Comparison of ENCODE assay signal across 2 cellular contexts in the genomic region with DNA sequence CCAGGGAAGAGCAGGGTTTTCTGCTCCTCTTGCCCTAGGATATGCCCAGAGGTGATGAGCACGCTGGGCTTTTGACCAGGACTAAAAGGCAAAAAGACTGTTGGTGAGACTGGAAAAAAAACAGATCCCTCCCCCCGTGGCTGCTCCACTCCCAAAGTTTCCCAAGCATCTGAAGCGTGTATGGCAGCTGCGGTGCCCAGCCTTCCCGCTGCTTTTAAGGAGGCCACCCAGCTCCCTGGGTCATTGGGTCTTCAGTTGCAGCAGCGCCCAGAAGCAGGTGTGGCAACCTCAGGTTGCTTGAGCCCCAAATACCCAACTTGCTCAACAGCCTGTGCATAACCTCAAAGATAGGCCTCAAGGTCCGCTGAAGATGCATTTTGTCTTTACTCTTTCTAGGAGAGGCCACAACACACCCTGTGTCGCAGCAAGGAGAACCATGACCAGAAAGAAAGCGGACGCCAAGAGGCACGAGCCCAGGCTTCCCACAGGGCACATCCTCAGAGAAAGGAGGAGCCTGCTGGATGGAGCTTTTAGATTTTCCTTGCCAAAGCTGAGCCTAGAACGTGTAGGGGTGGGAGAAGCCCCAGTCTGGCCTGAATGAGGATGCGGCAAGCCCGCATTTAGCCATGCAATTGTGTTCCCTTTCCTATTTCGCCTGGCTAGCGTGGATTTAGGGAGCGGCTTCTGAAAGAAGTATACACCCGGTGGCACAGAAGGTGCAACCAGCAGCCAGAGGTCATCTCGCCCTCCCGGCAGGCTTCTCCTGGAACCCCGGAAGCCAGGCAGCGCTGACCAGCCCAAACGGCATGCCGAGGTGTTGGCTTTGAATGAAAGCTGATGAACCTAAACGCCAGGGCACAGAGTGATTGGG.
TF ChIP-seq lines count a peak whose summit lies in the region.

No MANE protein-coding gene starts in this region.

TF ChIP-seq in SK-N-SH, 30 proteins besides CTCF, POLR2A, EP300 and RAD21 (continued from another document):
- TF ChIP-seq EZH2phosphoT487 (IDR thresholded peaks at IDR 0.05; ENCODE audit: borderline replicate concordance, low read depth), result no peak

TF ChIP-seq in SK-N-SH treated with all-trans-retinoic acid at 6 μM for 48 hours, 23 proteins besides CTCF, POLR2A, EP300 and RAD21 (continued from another document):
- TF ChIP-seq, protein P1, sequence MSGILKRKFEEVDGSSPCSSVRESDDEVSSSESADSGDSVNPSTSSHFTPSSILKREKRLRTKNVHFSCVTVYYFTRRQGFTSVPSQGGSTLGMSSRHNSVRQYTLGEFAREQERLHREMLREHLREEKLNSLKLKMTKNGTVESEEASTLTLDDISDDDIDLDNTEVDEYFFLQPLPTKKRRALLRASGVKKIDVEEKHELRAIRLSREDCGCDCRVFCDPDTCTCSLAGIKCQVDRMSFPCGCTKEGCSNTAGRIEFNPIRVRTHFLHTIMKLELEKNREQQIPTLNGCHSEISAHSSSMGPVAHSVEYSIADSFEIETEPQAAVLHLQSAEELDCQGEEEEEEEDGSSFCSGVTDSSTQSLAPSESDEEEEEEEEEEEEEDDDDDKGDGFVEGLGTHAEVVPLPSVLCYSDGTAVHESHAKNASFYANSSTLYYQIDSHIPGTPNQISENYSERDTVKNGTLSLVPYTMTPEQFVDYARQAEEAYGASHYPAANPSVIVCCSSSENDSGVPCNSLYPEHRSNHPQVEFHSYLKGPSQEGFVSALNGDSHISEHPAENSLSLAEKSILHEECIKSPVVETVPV (CRISPR knock-in tag; IDR thresholded peaks at IDR 0.05), result no peak
- no peak for TF ChIP-seq ZFP3 (CRISPR knock-in tag; IDR thresholded peaks at IDR 0.05)
- no peak for TF ChIP-seq BACH2 (CRISPR knock-in tag; IDR thresholded peaks at IDR 0.05; ENCODE audit: borderline replicate concordance)
- TF ChIP-seq CSDC2 (CRISPR knock-in tag; IDR thresholded peaks at IDR 0.05), result no peak
- no peak for TF ChIP-seq ESRRG (CRISPR knock-in tag; IDR thresholded peaks at IDR 0.05)
- TF ChIP-seq OSR1 (CRISPR knock-in tag; IDR thresholded peaks at IDR 0.05), result no peak
- TF ChIP-seq GLIS3 (CRISPR knock-in tag; IDR thresholded peaks at IDR 0.05), result no peak
- TF ChIP-seq, protein P2, sequence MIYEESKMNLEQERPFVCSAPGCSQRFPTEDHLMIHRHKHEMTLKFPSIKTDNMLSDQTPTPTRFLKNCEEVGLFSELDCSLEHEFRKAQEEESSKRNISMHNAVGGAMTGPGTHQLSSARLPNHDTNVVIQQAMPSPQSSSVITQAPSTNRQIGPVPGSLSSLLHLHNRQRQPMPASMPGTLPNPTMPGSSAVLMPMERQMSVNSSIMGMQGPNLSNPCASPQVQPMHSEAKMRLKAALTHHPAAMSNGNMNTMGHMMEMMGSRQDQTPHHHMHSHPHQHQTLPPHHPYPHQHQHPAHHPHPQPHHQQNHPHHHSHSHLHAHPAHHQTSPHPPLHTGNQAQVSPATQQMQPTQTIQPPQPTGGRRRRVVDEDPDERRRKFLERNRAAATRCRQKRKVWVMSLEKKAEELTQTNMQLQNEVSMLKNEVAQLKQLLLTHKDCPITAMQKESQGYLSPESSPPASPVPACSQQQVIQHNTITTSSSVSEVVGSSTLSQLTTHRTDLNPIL (CRISPR knock-in tag; IDR thresholded peaks at IDR 0.05; ENCODE audit: low read depth), result no peak
